ENCODE assay signal across 8 cellular contexts in genomic region chr22:17085277-17086091, GRCh38. TPM values are rescaled to one million over a fixed set of nuclear protein-coding genes. Genes with fewer than 3 reads are reported as not detected.
A peak's percentile ranks its signal among the peaks of the same experiment; 100 is the strongest.
DNase-seq lines count a peak whose midpoint lies in the region; ATAC-seq, FAIRE-seq and TF ChIP-seq lines count a peak whose summit lies in the region.

No MANE protein-coding gene starts in this region.

- ATAC-seq in HCT116: peak; percentile 32
- peak; percentile 6 for ATAC-seq in naive thymus-derived CD4-positive, alpha-beta T cell
- ATAC-seq in GM21515 (IDR thresholded peaks at IDR 0.05; ENCODE audit: unreplicated experiment): no peak

- no peaks in the 10 kb centered on the region for H4K20me1 ChIP-seq in HCT116 (ENCODE audit: insufficient read depth)

- H3K27ac ChIP-seq in C4-2B: peak overlapping the region; percentile 87
- H3K27ac ChIP-seq in HCT116 (ENCODE audit: low read depth, low read length): peak overlapping the region; percentile 93
- H3K27ac ChIP-seq in endodermal cell (ENCODE audit: low read depth, low read length): no peak overlapping the region
- peak overlapping the region; percentile 89 for H3K27ac ChIP-seq in naive thymus-derived CD4-positive, alpha-beta T cell (ENCODE audit: low read depth, low read length)

- TF ChIP-seq CTCF in C4-2B (conservative IDR thresholded peaks at IDR 0.05) (no peak), HCT116 (IDR thresholded peaks at IDR 0.05 in 2 of 3, conservative IDR thresholded peaks at IDR 0.05 in 1 of 3; ENCODE audit: borderline replicate concordance in 1 of 3, insufficient read depth in 1 of 3, low read depth in 2 of 3, low read length in 2 of 3) (no peak), WI38 (IDR thresholded peaks at IDR 0.05; ENCODE audit: low read depth, low read length) (no peak), endodermal cell (conservative IDR thresholded peaks at IDR 0.05) (no peak)

- no peak for FAIRE-seq in urothelium cell line (lab: Jason Lieb, UNC)

- H3K79me2 ChIP-seq in HCT116 (ENCODE audit: insufficient read depth, low read length): peaks cover 35% of the 10 kb centered on the region

- no TSS peak for BruUV-seq in HCT116 (replicated peaks; lab: Mats Ljungman, UMichigan)

- TF ChIP-seq RAD21 in HCT116 (IDR thresholded peaks at IDR 0.05; ENCODE audit: low read depth): no peak

- intact Hi-C loops in HCT116 (cut with micrococcal nuclease): loop anchor here (2.0 kb wide), 2 partner anchors 87 to 415 kb away; no protein-coding TSS in a partner anchor
- intact Hi-C loops in naive thymus-derived CD4-positive, alpha-beta T cell (cut with micrococcal nuclease): loop anchor here (2.0 to 10.0 kb wide), 7 partner anchors 31 to 991 kb away; partner anchors contain the start of genes ATP6V1E1 (in 2 of the 2), ADA2 (in 1 of the 2), BID (in 1 of the 2) and CECR2 (in 1 of the 2)

- CTCF ChIA-PET in HCT116 (lab: Charles Lee): interaction anchor here (0.7 kb wide), 1 partner anchor 416 kb away, joined by 4 read pairs; no protein-coding TSS in a partner anchor
- CTCF ChIA-PET in naive thymus-derived CD4-positive, alpha-beta T cell (lab: Charles Lee): interaction anchor here (0.6 to 2.6 kb wide), 2 partner anchors 86 to 117 kb away, joined by 3 to 11 read pairs; no protein-coding TSS in a partner anchor

- H3K4me1 Mint-ChIP-seq in endodermal cell: peaks cover 10% of the 10 kb centered on the region
- peaks cover 24 to 52% (median 43%) of the 10 kb centered on the region in 7 donors for H3K4me1 Mint-ChIP-seq in naive thymus-derived CD4-positive, alpha-beta T cell

- H3K36me3 Mint-ChIP-seq in endodermal cell (ENCODE audit: low read depth): no peaks in the 10 kb centered on the region
- peaks cover 0 to 21% (median 0%) of the 10 kb centered on the region in 5 donors for H3K36me3 Mint-ChIP-seq in naive thymus-derived CD4-positive, alpha-beta T cell

- no peaks in the 10 kb centered on the region; a peak in 1 of 4 replicates for H3K36me3 ChIP-seq in HCT116 (ENCODE audit: control insufficient read depth in 1 of 2, insufficient read depth in 2 of 2, low read length in 2 of 2)
- H3K36me3 ChIP-seq in endodermal cell (ENCODE audit: control insufficient read depth, insufficient read depth, low read length): peaks cover 8% of the 10 kb centered on the region
- H3K36me3 ChIP-seq in naive thymus-derived CD4-positive, alpha-beta T cell (ENCODE audit: control insufficient read depth in 2 of 3, insufficient read depth in 3 of 3, low read length in 3 of 3): peaks cover 0 to 8% (median 0%) of the 10 kb centered on the region in 3 experiments

- peak overlapping the region; percentile 95 for H3K4me2 ChIP-seq in HCT116 (ENCODE audit: low read length)

- TF ChIP-seq POLR2A in HCT116 (IDR thresholded peaks at IDR 0.05; ENCODE audit: borderline replicate concordance, extremely low read depth, insufficient read depth, insufficient read length): no peak

- H3K4me3 Mint-ChIP-seq in endodermal cell: peak overlapping the region; percentile 65
- peak overlapping the region; percentile 87 to 99 (median 97) for H3K4me3 Mint-ChIP-seq in naive thymus-derived CD4-positive, alpha-beta T cell

- no peak for DNase-seq in HCT116 (ENCODE audit: low read depth, low spot score)
- peak; percentile 62 for DNase-seq in endodermal cell
- DNase-seq in naive thymus-derived CD4-positive, alpha-beta T cell: peak in 4 of 9 donors; percentile 21 to 48 (median 25)
- peak; percentile 9 for DNase-seq in urothelium cell line (ENCODE audit: low spot score)
- no peak for DNase-seq in SHP77 treated with DMSO at 0.1 percent for 48 hours (lab: John Stamatoyannopoulos, UW)

- H3K27ac Mint-ChIP-seq in endodermal cell: no peak overlapping the region
- peak overlapping the region; percentile 88 to 98 (median 94) for H3K27ac Mint-ChIP-seq in naive thymus-derived CD4-positive, alpha-beta T cell

- WGBS in endodermal cell (ENCODE audit: insufficient coverage in 1 of 2, insufficient read length in 1 of 2), 2 experiments: 3% methylated on average over 18 to 88 of the region's 88 CpGs

- H2AFZ ChIP-seq in HCT116 (ENCODE audit: low read depth, low read length, poor library complexity, severe bottlenecking): no peak overlapping the region

- H3K27me3 ChIP-seq in HCT116 (ENCODE audit: insufficient read depth, low read length): no peaks in the 10 kb centered on the region
- H3K27me3 ChIP-seq in endodermal cell (ENCODE audit: control insufficient read depth, insufficient read depth, low read length, poor library complexity, severe bottlenecking): no peaks in the 10 kb centered on the region
- H3K27me3 ChIP-seq in naive thymus-derived CD4-positive, alpha-beta T cell (ENCODE audit: control insufficient read depth in 2 of 2, insufficient read depth in 2 of 2, low read length in 2 of 2): no peaks in the 10 kb centered on the region

- peaks cover 18% of the 10 kb centered on the region for H3K27me3 Mint-ChIP-seq in endodermal cell (ENCODE audit: insufficient read depth)
- H3K27me3 Mint-ChIP-seq in naive thymus-derived CD4-positive, alpha-beta T cell: peaks cover 0 to 5% (median 0%) of the 10 kb centered on the region in 5 donors

- no peaks in the 10 kb centered on the region for H3K9me2 ChIP-seq in HCT116 (ENCODE audit: insufficient read depth)

- H3K4me1 ChIP-seq in HCT116 (ENCODE audit: control insufficient read depth in 1 of 2, insufficient read depth in 2 of 2, low read length in 2 of 2) (peaks cover 10 to 20% of the 10 kb centered on the region in 2 experiments; a peak in 3 of 4 replicates), endodermal cell (ENCODE audit: control insufficient read depth, insufficient read depth, low read length) (peaks cover 3% of the 10 kb centered on the region)
- peaks cover 34 to 41% of the 10 kb centered on the region in 2 donors for H3K4me1 ChIP-seq in naive thymus-derived CD4-positive, alpha-beta T cell (ENCODE audit: control insufficient read depth in 2 of 2, insufficient read depth in 2 of 2, low read length in 2 of 2)

- RAD21 ChIA-PET in HCT116 (lab: Charles Lee; ENCODE audit: low non-redundant PET in 1 of 2, low total read pairs in 2 of 2, uncharacterized antibody in 2 of 2, unreplicated experiment in 2 of 2): no interaction called here

- no peaks in the 10 kb centered on the region for H3K9me3 Mint-ChIP-seq in endodermal cell
- no peaks in the 10 kb centered on the region for H3K9me3 Mint-ChIP-seq in naive thymus-derived CD4-positive, alpha-beta T cell

- H3K4me3 ChIP-seq in HCT116 (replicated peaks in 1 of 2; ENCODE audit: low read depth in 1 of 2, low read length in 2 of 2): peak overlapping the region; percentile 77 to 91
- peak overlapping the region; percentile 85 for H3K4me3 ChIP-seq in WI38 (ENCODE audit: low read depth, low read length)
- H3K4me3 ChIP-seq in endodermal cell (ENCODE audit: low read length): peak overlapping the region; percentile 78
- peak overlapping the region; percentile 59 for H3K4me3 ChIP-seq in naive thymus-derived CD4-positive, alpha-beta T cell (ENCODE audit: low read length)

- H3K9ac ChIP-seq in HCT116 (ENCODE audit: low read length) (peak overlapping the region; percentile 87), endodermal cell (ENCODE audit: extremely low read depth, low read length, poor library complexity, severe bottlenecking) (peak overlapping the region; percentile 49)

- H3K9me3 ChIP-seq in HCT116 (ENCODE audit: control insufficient read depth in 1 of 2, insufficient read depth in 1 of 2, low read depth in 1 of 2, low read length in 2 of 2) (no peaks in the 10 kb centered on the region), endodermal cell (ENCODE audit: control insufficient read depth, low read length) (no peaks in the 10 kb centered on the region)
- H3K9me3 ChIP-seq in naive thymus-derived CD4-positive, alpha-beta T cell (ENCODE audit: control insufficient read depth in 2 of 3, low read length in 3 of 3): no peaks in the 10 kb centered on the region

- POLR2A ChIA-PET in HCT116 (lab: Charles Lee): no interaction called here
- POLR2A ChIA-PET in naive thymus-derived CD4-positive, alpha-beta T cell (lab: Charles Lee): interaction anchor here (1.0 to 5.5 kb wide), 5 partner anchors 12 to 135 kb away, joined by 3 to 114 read pairs (median 7); partner anchors contain the start of gene HDHD5

TF ChIP-seq in HCT116, 20 proteins besides CTCF, POLR2A, EP300 and RAD21:
- no peak for TF ChIP-seq EGR1 (IDR thresholded peaks at IDR 0.05; ENCODE audit: low read depth)
- no peak for TF ChIP-seq YY1 (IDR thresholded peaks at IDR 0.05; ENCODE audit: extremely low read depth, insufficient replicate concordance, low read depth, low read length)
- TF ChIP-seq ZNF274 (IDR thresholded peaks at IDR 0.05; ENCODE audit: low read depth, low read length): no peak
- TF ChIP-seq SP1 (IDR thresholded peaks at IDR 0.05; ENCODE audit: low read depth): no peak
- TF ChIP-seq EZH2phosphoT487 (IDR thresholded peaks at IDR 0.05; ENCODE audit: borderline replicate concordance): no peak
- 0 out of 2 replicates have a peak, but pooled peaks have one; percentile 9 for TF ChIP-seq MAX (IDR thresholded peaks at IDR 0.05)
- TF ChIP-seq EZH2 (IDR thresholded peaks at IDR 0.05): no peak
- TF ChIP-seq CBX3 (IDR thresholded peaks at IDR 0.05; ENCODE audit: low read depth): no peak
- no peak for TF ChIP-seq ATF3 (IDR thresholded peaks at IDR 0.05)
- no peak for TF ChIP-seq SRF (IDR thresholded peaks at IDR 0.05; ENCODE audit: low read depth)
- peak; percentile 39 for TF ChIP-seq ZFX (IDR thresholded peaks at IDR 0.05)
- TF ChIP-seq JUND (IDR thresholded peaks at IDR 0.05): no peak

RNA-seq across cellular contexts. Expression of gene IL17RA, which starts 0.7 kb away (rescaled TPM):
- total RNA-seq in HCT116 (2021; ENCODE audit: unreplicated experiment) (17.3 TPM), endodermal cell (10 to 100 TPM; 14.8 to 16.0 TPM)
- 8.5 and 10.5 TPM in 2 replicates for polyA plus RNA-seq in HCT116 (2012)
- polyA plus RNA-seq in endodermal cell (2013, experiment 1 of 2): 5.2 TPM
- polyA plus RNA-seq in endodermal cell (2013, experiment 2 of 2): 7.0 TPM
- 10 to 100 TPM; 51.9 to 91.8 (median 76.5) TPM for total RNA-seq in naive thymus-derived CD4-positive, alpha-beta T cell
- polyA plus RNA-seq in naive thymus-derived CD4-positive, alpha-beta T cell: 10 to 100 TPM; 45.8 to 69.8 TPM

RNA-seq across cellular contexts. Expression of gene TMEM121B, which starts 35.7 kb away (rescaled TPM):
- total RNA-seq in HCT116 (2021; ENCODE audit: unreplicated experiment) (0.57 TPM), endodermal cell (10 to 100 TPM in 1 of 2 donors, 1 to 10 TPM in 1; 8.9 to 10.9 TPM)
- polyA plus RNA-seq in HCT116 (2012): 0.16 and 0.31 TPM in 2 replicates
- 9.9 TPM for polyA plus RNA-seq in endodermal cell (2013, experiment 1 of 2)
- polyA plus RNA-seq in endodermal cell (2013, experiment 2 of 2): 7.9 TPM
- total RNA-seq in naive thymus-derived CD4-positive, alpha-beta T cell: 1 to 10 TPM in 1 of 5 experiments, under 1 TPM in 4; 0.13 to 2.6 (median 0.24) TPM
- not detected for polyA plus RNA-seq in naive thymus-derived CD4-positive, alpha-beta T cell

Comparison
In these comparisons a context has a peak if more than half of its experiments do, and no peak if none do; other contexts are left out.
1. DNase-seq: peak in endodermal cell (single experiment) and urothelium cell line (single experiment); none in HCT116 (single experiment) and SHP77 treated with DMSO at 0.1 percent for 48 hours (single experiment).
2. Peak in every context shown above with its lines, with median percentiles within 50 percentile points of each other: H3K4me3 ChIP-seq.